Comparison of ENCODE assay signal across 1 cellular context in the genomic region with DNA sequence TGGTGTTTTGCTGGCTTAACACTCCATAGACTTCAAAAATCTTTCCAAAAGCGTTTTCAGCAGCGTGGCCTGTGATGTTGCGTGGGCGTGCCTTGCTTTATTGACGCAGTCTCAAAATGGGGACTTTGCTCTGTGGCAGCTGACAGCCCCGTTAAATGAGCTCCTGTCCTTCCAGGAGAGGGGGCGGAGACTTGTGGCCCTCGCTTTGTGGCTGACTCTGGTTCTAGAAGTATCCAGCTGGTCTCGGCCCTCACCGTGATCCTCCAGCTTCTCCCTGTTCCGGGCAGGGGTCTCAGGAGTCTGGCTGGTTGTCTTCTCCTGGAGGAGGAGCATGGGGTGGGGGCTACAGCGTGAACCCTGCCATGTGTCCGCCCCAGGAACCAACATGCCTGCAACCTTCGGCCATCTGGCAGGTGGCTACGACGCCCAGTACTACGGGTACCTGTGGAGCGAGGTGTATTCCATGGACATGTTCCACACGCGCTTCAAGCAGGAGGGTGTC.
A peak's percentile ranks its signal among the peaks of the same experiment; 100 is the strongest.
TF ChIP-seq lines count a peak whose summit lies in the region.

No MANE protein-coding gene starts in this region.

TF ChIP-seq in HepG2, 621 proteins besides CTCF, POLR2A, EP300 and RAD21 (continued from another document and continues in another):
- TF ChIP-seq POGZ (CRISPR knock-in tag; IDR thresholded peaks at IDR 0.05) (peak; percentile 55; the same call in 1 of the 2 replicates), SOX5 (CRISPR knock-in tag; IDR thresholded peaks at IDR 0.05; ENCODE audit: borderline replicate concordance) (no peak), NCOR1 (IDR thresholded peaks at IDR 0.05; ENCODE audit: borderline replicate concordance, low read length) (0 out of 2 replicates have a peak, but pooled peaks have one; percentile 17), PPARG (CRISPR knock-in tag; conservative IDR thresholded peaks at IDR 0.05) (no peak), ARNT2 (CRISPR knock-in tag; IDR thresholded peaks at IDR 0.05; ENCODE audit: low read depth) (no peak), RARA (CRISPR knock-in tag; IDR thresholded peaks at IDR 0.05) (peak; percentile 53; the same call in 1 of the 2 replicates), ARNTL (CRISPR knock-in tag; IDR thresholded peaks at IDR 0.05) (0 out of 2 replicates have a peak, but pooled peaks have one; percentile 32), MIXL1 (CRISPR knock-in tag; IDR thresholded peaks at IDR 0.05) (0 out of 2 replicates have a peak, but pooled peaks have one; percentile 33), FOXA3 (CRISPR knock-in tag; IDR thresholded peaks at IDR 0.05) (peak; percentile 76), NPAS2 (CRISPR knock-in tag; IDR thresholded peaks at IDR 0.05; ENCODE audit: borderline replicate concordance) (no peak), ETV5 (CRISPR knock-in tag; IDR thresholded peaks at IDR 0.05; ENCODE audit: borderline replicate concordance) (peak; percentile 17; the same call in 1 of the 2 replicates), ZNF260 (CRISPR knock-in tag; IDR thresholded peaks at IDR 0.05; ENCODE audit: borderline replicate concordance, low read depth) (no peak), ZNF224 (CRISPR knock-in tag; IDR thresholded peaks at IDR 0.05) (no peak), MYNN (CRISPR knock-in tag; IDR thresholded peaks at IDR 0.05; ENCODE audit: low read depth) (0 out of 2 replicates have a peak, but pooled peaks have one; percentile 53), RNF2 (conservative IDR thresholded peaks at IDR 0.05; ENCODE audit: low read depth) (0 out of 2 replicates have a peak, but pooled peaks have one; percentile 8), PHF8 (CRISPR knock-in tag; IDR thresholded peaks at IDR 0.05) (no peak), ZBTB20 (CRISPR knock-in tag; IDR thresholded peaks at IDR 0.05; ENCODE audit: borderline replicate concordance, low read depth) (no peak), NFE2 (CRISPR knock-in tag; IDR thresholded peaks at IDR 0.05) (no peak), FOXA1 (IDR thresholded peaks at IDR 0.05) (no peak), FOXA1 (CRISPR knock-in tag; IDR thresholded peaks at IDR 0.05) (peak; percentile 85), ZNF350 (CRISPR knock-in tag; IDR thresholded peaks at IDR 0.05; ENCODE audit: borderline replicate concordance, low read depth) (peak; percentile 50; the same call in 1 of the 2 replicates), ZNF629 (CRISPR knock-in tag; conservative IDR thresholded peaks at IDR 0.05) (no peak), ZNF547 (CRISPR knock-in tag; IDR thresholded peaks at IDR 0.05) (no peak), SAP130 (CRISPR knock-in tag; IDR thresholded peaks at IDR 0.05; ENCODE audit: low read depth) (peak; percentile 85), RBAK (CRISPR knock-in tag; IDR thresholded peaks at IDR 0.05) (no peak), KLF9 (CRISPR knock-in tag; IDR thresholded peaks at IDR 0.05; ENCODE audit: low read depth) (peak; percentile 92; the same call in 1 of the 2 replicates), ZNF75D (CRISPR knock-in tag; IDR thresholded peaks at IDR 0.05; ENCODE audit: borderline replicate concordance) (no peak), KMT2B (CRISPR knock-in tag; IDR thresholded peaks at IDR 0.05) (no peak), ZNF230 (CRISPR knock-in tag; IDR thresholded peaks at IDR 0.05) (peak; percentile 31; the same call in 1 of the 2 replicates), KMT2A (CRISPR knock-in tag; IDR thresholded peaks at IDR 0.05) (no peak), TOPORS (CRISPR knock-in tag; IDR thresholded peaks at IDR 0.05) (peak; percentile 10; the same call in 1 of the 2 replicates), POLR2AphosphoS2 (IDR thresholded peaks at IDR 0.05; ENCODE audit: low read depth, low read length) (no peak), ZNF589 (CRISPR knock-in tag; conservative IDR thresholded peaks at IDR 0.05) (no peak), ZNF709 (CRISPR knock-in tag; IDR thresholded peaks at IDR 0.05) (peak; percentile 48; the same call in 1 of the 2 replicates), NFYC (CRISPR knock-in tag; IDR thresholded peaks at IDR 0.05) (no peak), SMAD3 (CRISPR knock-in tag; IDR thresholded peaks at IDR 0.05) (0 out of 2 replicates have a peak, but pooled peaks have one; percentile 67), NR1H2 (CRISPR knock-in tag; IDR thresholded peaks at IDR 0.05; ENCODE audit: borderline replicate concordance, low read depth) (no peak)
- TF ChIP-seq, protein P1, sequence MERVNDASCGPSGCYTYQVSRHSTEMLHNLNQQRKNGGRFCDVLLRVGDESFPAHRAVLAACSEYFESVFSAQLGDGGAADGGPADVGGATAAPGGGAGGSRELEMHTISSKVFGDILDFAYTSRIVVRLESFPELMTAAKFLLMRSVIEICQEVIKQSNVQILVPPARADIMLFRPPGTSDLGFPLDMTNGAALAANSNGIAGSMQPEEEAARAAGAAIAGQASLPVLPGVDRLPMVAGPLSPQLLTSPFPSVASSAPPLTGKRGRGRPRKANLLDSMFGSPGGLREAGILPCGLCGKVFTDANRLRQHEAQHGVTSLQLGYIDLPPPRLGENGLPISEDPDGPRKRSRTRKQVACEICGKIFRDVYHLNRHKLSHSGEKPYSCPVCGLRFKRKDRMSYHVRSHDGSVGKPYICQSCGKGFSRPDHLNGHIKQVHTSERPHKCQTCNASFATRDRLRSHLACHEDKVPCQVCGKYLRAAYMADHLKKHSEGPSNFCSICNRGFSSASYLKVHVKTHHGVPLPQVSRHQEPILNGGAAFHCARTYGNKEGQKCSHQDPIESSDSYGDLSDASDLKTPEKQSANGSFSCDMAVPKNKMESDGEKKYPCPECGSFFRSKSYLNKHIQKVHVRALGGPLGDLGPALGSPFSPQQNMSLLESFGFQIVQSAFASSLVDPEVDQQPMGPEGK (CRISPR knock-in tag; IDR thresholded peaks at IDR 0.05) = peak; percentile 27; the same call in 1 of the 2 replicates
- TF ChIP-seq, protein P2, sequence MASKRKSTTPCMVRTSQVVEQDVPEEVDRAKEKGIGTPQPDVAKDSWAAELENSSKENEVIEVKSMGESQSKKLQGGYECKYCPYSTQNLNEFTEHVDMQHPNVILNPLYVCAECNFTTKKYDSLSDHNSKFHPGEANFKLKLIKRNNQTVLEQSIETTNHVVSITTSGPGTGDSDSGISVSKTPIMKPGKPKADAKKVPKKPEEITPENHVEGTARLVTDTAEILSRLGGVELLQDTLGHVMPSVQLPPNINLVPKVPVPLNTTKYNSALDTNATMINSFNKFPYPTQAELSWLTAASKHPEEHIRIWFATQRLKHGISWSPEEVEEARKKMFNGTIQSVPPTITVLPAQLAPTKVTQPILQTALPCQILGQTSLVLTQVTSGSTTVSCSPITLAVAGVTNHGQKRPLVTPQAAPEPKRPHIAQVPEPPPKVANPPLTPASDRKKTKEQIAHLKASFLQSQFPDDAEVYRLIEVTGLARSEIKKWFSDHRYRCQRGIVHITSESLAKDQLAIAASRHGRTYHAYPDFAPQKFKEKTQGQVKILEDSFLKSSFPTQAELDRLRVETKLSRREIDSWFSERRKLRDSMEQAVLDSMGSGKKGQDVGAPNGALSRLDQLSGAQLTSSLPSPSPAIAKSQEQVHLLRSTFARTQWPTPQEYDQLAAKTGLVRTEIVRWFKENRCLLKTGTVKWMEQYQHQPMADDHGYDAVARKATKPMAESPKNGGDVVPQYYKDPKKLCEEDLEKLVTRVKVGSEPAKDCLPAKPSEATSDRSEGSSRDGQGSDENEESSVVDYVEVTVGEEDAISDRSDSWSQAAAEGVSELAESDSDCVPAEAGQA (IDR thresholded peaks at IDR 0.05; ENCODE audit: low read depth) = peak; percentile 39
- TF ChIP-seq, protein P2 (CRISPR knock-in tag; IDR thresholded peaks at IDR 0.05; ENCODE audit: borderline replicate concordance) = no peak
- TF ChIP-seq, protein P3, sequence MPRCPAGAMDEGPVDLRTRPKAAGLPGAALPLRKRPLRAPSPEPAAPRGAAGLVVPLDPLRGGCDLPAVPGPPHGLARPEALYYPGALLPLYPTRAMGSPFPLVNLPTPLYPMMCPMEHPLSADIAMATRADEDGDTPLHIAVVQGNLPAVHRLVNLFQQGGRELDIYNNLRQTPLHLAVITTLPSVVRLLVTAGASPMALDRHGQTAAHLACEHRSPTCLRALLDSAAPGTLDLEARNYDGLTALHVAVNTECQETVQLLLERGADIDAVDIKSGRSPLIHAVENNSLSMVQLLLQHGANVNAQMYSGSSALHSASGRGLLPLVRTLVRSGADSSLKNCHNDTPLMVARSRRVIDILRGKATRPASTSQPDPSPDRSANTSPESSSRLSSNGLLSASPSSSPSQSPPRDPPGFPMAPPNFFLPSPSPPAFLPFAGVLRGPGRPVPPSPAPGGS (CRISPR knock-in tag; IDR thresholded peaks at IDR 0.05) = 0 out of 2 replicates have a peak, but pooled peaks have one; percentile 53
- TF ChIP-seq, protein P4, sequence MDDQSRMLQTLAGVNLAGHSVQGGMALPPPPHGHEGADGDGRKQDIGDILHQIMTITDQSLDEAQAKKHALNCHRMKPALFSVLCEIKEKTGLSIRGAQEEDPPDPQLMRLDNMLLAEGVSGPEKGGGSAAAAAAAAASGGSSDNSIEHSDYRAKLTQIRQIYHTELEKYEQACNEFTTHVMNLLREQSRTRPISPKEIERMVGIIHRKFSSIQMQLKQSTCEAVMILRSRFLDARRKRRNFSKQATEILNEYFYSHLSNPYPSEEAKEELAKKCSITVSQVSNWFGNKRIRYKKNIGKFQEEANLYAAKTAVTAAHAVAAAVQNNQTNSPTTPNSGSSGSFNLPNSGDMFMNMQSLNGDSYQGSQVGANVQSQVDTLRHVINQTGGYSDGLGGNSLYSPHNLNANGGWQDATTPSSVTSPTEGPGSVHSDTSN (CRISPR knock-in tag; IDR thresholded peaks at IDR 0.05; ENCODE audit: borderline replicate concordance) = no peak
- TF ChIP-seq, protein P5, sequence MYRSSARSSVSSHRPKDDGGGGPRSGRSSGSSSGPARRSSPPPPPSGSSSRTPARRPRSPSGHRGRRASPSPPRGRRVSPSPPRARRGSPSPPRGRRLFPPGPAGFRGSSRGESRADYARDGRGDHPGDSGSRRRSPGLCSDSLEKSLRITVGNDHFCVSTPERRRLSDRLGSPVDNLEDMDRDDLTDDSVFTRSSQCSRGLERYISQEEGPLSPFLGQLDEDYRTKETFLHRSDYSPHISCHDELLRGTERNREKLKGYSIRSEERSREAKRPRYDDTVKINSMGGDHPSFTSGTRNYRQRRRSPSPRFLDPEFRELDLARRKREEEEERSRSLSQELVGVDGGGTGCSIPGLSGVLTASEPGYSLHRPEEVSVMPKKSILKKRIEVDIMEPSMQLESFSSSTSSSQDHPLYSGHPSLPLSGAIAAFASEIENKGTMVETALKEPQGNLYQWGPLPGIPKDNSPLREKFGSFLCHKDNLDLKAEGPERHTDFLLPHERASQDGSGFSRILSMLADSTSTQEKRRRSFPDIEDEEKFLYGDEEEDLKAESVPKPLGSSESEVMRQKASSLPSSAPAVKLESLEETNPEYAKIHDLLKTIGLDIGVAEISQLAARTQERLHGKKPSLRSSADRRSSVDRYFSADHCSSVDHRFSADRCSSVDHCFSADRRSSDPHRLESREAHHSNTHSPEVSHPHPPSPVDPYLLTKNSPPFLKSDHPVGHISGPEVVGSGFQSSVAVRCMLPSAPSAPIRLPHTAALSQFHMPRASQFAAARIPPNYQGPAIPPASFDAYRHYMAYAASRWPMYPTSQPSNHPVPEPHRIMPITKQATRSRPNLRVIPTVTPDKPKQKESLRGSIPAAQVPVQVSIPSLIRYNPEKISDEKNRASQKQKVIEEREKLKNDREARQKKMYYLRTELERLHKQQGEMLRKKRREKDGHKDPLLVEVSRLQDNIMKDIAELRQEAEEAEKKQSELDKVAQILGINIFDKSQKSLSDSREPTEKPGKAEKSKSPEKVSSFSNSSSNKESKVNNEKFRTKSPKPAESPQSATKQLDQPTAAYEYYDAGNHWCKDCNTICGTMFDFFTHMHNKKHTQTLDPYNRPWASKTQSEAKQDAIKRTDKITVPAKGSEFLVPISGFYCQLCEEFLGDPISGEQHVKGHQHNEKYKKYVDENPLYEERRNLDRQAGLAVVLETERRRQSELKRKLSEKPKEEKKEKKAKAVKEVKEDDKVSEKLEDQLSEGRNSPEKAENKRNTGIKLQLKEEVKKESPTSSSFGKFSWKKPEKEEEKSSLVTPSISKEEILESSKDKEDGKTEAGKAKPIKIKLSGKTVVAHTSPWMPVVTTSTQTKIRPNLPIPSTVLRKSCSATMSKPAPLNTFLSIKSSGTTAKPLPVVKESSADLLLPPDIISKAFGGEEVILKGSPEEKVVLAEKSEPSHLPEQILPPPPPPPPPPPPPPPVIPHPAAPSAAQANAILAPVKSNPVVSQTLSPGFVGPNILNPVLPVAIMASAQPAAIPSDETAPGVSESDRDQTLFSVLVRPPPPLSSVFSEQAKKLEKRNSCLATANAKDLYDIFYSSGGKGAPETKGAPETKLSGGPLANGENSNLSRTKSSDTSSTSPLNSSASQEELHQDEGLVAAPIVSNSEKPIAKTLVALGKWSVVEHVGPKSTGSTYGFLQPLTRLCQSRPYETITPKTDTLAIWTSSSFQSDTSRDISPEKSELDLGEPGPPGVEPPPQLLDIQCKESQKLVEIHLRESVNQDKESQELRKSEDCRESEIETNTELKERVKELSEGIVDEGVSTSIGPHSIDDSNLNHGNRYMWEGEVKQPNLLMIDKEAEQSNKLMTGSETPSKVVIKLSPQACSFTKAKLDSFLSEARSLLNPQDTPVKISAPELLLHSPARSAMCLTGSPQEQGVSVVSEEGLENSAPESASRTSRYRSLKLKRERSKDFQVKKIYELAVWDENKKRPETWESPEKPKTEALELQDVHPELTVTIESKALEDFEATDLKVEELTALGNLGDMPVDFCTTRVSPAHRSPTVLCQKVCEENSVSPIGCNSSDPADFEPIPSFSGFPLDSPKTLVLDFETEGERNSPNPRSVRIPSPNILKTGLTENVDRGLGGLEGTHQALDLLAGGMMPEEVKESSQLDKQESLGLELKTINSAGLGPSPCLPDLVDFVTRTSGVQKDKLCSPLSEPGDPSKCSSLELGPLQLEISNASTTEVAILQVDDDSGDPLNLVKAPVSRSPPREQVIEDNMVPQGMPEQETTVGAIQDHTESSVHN (CRISPR knock-in tag; IDR thresholded peaks at IDR 0.05) = no peak
- TF ChIP-seq, protein P6, sequence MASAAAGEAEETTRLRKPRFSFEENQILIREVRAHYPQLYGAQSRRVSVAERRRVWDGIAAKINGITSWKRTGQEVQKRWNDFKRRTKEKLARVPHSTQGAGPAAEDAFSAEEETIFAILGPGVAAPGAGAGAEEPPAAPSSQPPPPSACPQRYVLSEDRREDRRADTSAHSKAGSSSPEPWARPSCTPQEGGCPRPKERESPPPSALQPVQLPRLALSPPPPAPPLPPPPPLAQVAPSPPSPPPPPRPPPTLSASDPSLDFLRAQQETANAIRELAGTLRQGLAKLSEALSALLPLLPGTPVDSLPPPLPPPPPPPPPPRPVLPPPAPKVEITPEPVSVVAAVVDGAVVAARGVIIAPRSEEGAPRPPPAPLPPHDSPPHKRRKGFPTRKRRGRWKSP (CRISPR knock-in tag; IDR thresholded peaks at IDR 0.05) = no peak
